ENCODE assay signal across 23 cellular contexts in genomic region chr12:81542621-81543020, GRCh38.
DNase-seq lines count a peak whose midpoint lies in the region; ATAC-seq and TF ChIP-seq lines count a peak whose summit lies in the region.
"Had no signal": no experiment of that assay in that cellular context is flagged by ENCODE, and none has a peak within 500 bp of the region (broad histone marks: within the 10 kb centered on the region; RNA-seq: fewer than 3 reads in every experiment).

No MANE protein-coding gene starts in this region.

- H3F3A ChIP-seq in GM23338 (replicated peaks; ENCODE audit: low read depth), result no peaks in the 10 kb centered on the region

- peak overlapping the region; percentile 89 for H3K27ac Mint-ChIP-seq in GM23338
- H3K27ac Mint-ChIP-seq: CD8-positive, alpha-beta T cell had no signal

- H3K27ac ChIP-seq in GM23338 (ENCODE audit: low read depth) (no peak overlapping the region), VCaP (peak overlapping the region; percentile 47), mesodermal cell (ENCODE audit: low read depth, low read length, severe bottlenecking) (peak overlapping the region; percentile 12), colonic mucosa (no peak overlapping the region)
- H3K27ac ChIP-seq: HL-60 had no signal

- ATAC-seq in GM23338, result no peak
- ATAC-seq in HG03460 (IDR thresholded peaks at IDR 0.05; ENCODE audit: unreplicated experiment), result no peak
- ATAC-seq: CD8-positive, alpha-beta T cell had no signal

- intact Hi-C loops in colonic mucosa (cut with DNase I), result no loop called here

- H3K79me2 ChIP-seq in GM23338 (replicated peaks; ENCODE audit: insufficient read depth), result no peaks in the 10 kb centered on the region

- H3K9ac ChIP-seq in colonic mucosa (ENCODE audit: low read depth in 2 of 2, low read length in 2 of 2), result no peak overlapping the region

- peaks cover 2% of the 10 kb centered on the region for H3K27me3 Mint-ChIP-seq in GM23338 (ENCODE audit: insufficient read depth, low read depth, poor library complexity)

- H2AFZ ChIP-seq in GM23338, result no peak overlapping the region

- no peaks in the 10 kb centered on the region for H3K9me3 Mint-ChIP-seq in GM23338

- H3K4me3 Mint-ChIP-seq in GM23338, result no peak overlapping the region
- H3K4me3 Mint-ChIP-seq: CD8-positive, alpha-beta T cell had no signal

- no peak for TF ChIP-seq CTCF in GM23338 (conservative IDR thresholded peaks at IDR 0.05; ENCODE audit: low read depth in 2 of 2)
- no peak for TF ChIP-seq CTCF in VCaP (conservative IDR thresholded peaks at IDR 0.05)
- no peak for TF ChIP-seq CTCF in colonic mucosa (IDR thresholded peaks at IDR 0.05)

- no peaks in the 10 kb centered on the region for H3K36me3 Mint-ChIP-seq in GM23338 (ENCODE audit: low read depth)
- H3K36me3 Mint-ChIP-seq: CD8-positive, alpha-beta T cell had no signal

- no peaks in the 10 kb centered on the region for H3K9me3 ChIP-seq in mesodermal cell (ENCODE audit: control insufficient read depth, low read length)
- H3K9me3 ChIP-seq in colonic mucosa, result no peaks in the 10 kb centered on the region

- H3K4me3 ChIP-seq in GM23338 (no peak overlapping the region), mesodermal cell (ENCODE audit: extremely low read depth, insufficient read depth, low read length, poor library complexity, severe bottlenecking) (no peak overlapping the region), colonic mucosa (no peak overlapping the region)

- H3K27me3 ChIP-seq in GM23338 (ENCODE audit: insufficient read depth) (no peaks in the 10 kb centered on the region), colonic mucosa (no peaks in the 10 kb centered on the region)

- H3K4me1 ChIP-seq in GM23338 (ENCODE audit: insufficient read depth), result peaks cover 8% of the 10 kb centered on the region; the same call in 1 of the 2 replicates
- peaks cover 17% of the 10 kb centered on the region for H3K4me1 ChIP-seq in mesodermal cell (ENCODE audit: control insufficient read depth, insufficient read depth, low read length, poor library complexity, severe bottlenecking)
- no peaks in the 10 kb centered on the region for H3K4me1 ChIP-seq in colonic mucosa

- H3K9me2 ChIP-seq in GM23338 (ENCODE audit: insufficient read depth), result no peaks in the 10 kb centered on the region

- WGBS in mesodermal cell (ENCODE audit: insufficient coverage in 2 of 2), 2 experiments, result 100% methylated on average over 1 of the region's 1 CpG

- H3K36me3 ChIP-seq in GM23338 (ENCODE audit: insufficient read depth) (no peaks in the 10 kb centered on the region), mesodermal cell (ENCODE audit: control insufficient read depth, insufficient read depth, low read length) (no peaks in the 10 kb centered on the region), colonic mucosa (no peaks in the 10 kb centered on the region)

- no peak overlapping the region for H3K4me2 ChIP-seq in GM23338

- H4K20me1 ChIP-seq in GM23338 (replicated peaks; ENCODE audit: insufficient read depth), result no peaks in the 10 kb centered on the region

- no peak for DNase-seq in GM23338 (ENCODE audit: low spot score)
- peak; percentile 11 for DNase-seq in fibroblast of peridontal ligament (ENCODE audit: extremely low read depth)
- DNase-seq in colonic mucosa, result no peak
- DNase-seq in NCI-H128 (lab: John Stamatoyannopoulos, UW; ENCODE audit: unreplicated experiment), result no peak
- DNase-seq in kidney tubule cell (ENCODE audit: low spot score), result no peak
- DNase-seq: 8988T; AML-193; C1 segment of cervical spinal cord; Calu3; CD8-positive, alpha-beta T cell; GDM1; H7; KG1; NCI-H1092 treated with DMSO at 0.1 percent for 48 hours; NCI-H1694; NCI-H2081; NCI-H2171; NCI-H526; Right ventricle myocardium superior had no signal

- H3K4me1 Mint-ChIP-seq in GM23338, result peaks cover 20% of the 10 kb centered on the region

TF ChIP-seq in GM23338, 12 proteins besides CTCF, POLR2A, EP300 and RAD21 (continues in another document):
- TF ChIP-seq REST (IDR thresholded peaks at IDR 0.05; ENCODE audit: unreplicated experiment) (no peak), NANOG (IDR thresholded peaks at IDR 0.05; ENCODE audit: borderline replicate concordance) (no peak), ZNF462 (CRISPR knock-in tag; IDR thresholded peaks at IDR 0.05) (no peak), ZNF331 (CRISPR knock-in tag; IDR thresholded peaks at IDR 0.05; ENCODE audit: low read depth) (no peak), JUNB (IDR thresholded peaks at IDR 0.05; ENCODE audit: unreplicated experiment) (no peak)

Comparison
In these comparisons a context has a peak if more than half of its experiments do, and no peak if none do; other contexts are left out.
1. H3K27ac ChIP-seq: peak in VCaP (single experiment) and mesodermal cell (single experiment); none in GM23338 (single experiment) and colonic mucosa (single experiment).